18 cellular contexts compared by ENCODE assay signal in the genomic region with DNA sequence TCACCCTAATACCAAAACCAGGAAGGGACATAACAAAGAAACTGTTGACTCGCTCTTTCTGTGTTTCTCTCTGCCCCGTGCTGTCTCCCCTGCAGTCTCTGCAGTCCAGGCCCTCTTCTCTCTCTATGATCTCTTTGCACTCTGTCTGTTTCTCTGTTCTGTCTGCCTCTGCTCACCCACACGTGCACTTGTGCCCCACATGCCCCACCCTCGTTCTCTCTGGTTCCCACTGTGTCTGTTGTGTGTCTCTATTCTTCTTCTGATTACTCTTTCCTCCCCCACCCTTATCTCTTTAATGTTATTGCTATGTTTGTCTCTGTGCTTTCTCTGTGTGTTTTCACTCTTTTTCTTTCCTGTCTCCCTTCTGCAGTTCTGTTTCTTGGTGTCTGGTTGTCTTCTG. TPM values are rescaled to one million over a fixed set of nuclear protein-coding genes. Genes with fewer than 3 reads are reported as not detected.
A peak's percentile ranks its signal among the peaks of the same experiment; 100 is the strongest.
DNase-seq lines count a peak whose midpoint lies in the region; ATAC-seq, FAIRE-seq and TF ChIP-seq lines count a peak whose summit lies in the region.
"Had no signal": no experiment of that assay in that cellular context is flagged by ENCODE, and none has a peak within 500 bp of the region (broad histone marks: within the 10 kb centered on the region; RNA-seq: fewer than 3 reads in every experiment).

No MANE protein-coding gene starts in this region.

- no peak for TF ChIP-seq CTCF in H1 (IDR thresholded peaks at IDR 0.05; ENCODE audit: control extremely low read depth in 1 of 3, insufficient read depth in 1 of 3, low read depth in 1 of 3, low read length in 3 of 3)

- no peak overlapping the region for H3K9ac ChIP-seq in H1 (replicated peaks in 1 of 4; ENCODE audit: extremely low read depth in 1 of 4, low read depth in 3 of 4, low read length in 3 of 4)

- peak overlapping the region in 1 of 2 experiments; percentile 37; a peak in 2 of 4 replicates for H3K4me2 ChIP-seq in H1 (ENCODE audit: insufficient read depth in 1 of 2, low read depth in 2 of 2, low read length in 2 of 2)

- no peak overlapping the region; the same call in 1 of the 2 replicates for H2BK12ac ChIP-seq in H1 (ENCODE audit: low read depth, low read length)

- H3K36me3 ChIP-seq in H1 (ENCODE audit: control insufficient read depth in 2 of 4, insufficient read depth in 4 of 4, low read length in 3 of 4): no peaks in the 10 kb centered on the region
- H3K36me3 ChIP-seq: gastroesophageal sphincter, thoracic aorta had no signal

- no peak overlapping the region for H3K4me3 ChIP-seq in H1 (ENCODE audit: extremely low read depth in 1 of 4, insufficient read depth in 2 of 4, low read depth in 3 of 4, low read length in 4 of 4)
- H3K4me3 ChIP-seq: gastroesophageal sphincter, thoracic aorta had no signal

- H3K4me1 ChIP-seq in H1 (replicated peaks in 1 of 4; ENCODE audit: control insufficient read depth in 3 of 4, insufficient read depth in 4 of 4, low read length in 3 of 4): peaks cover 0 to 4% (median 1%) of the 10 kb centered on the region in 4 experiments; a peak in 2 of 7 replicates
- H3K4me1 ChIP-seq: Caco-2, gastroesophageal sphincter had no signal

- H3K56ac ChIP-seq in H1 (replicated peaks; ENCODE audit: insufficient read length, low read depth, low read length): no peak overlapping the region

- H4K8ac ChIP-seq in H1 (ENCODE audit: extremely low read depth, insufficient read depth, low read length): no peak overlapping the region

- H3K18ac ChIP-seq in H1 (ENCODE audit: extremely low read depth, low read length): 0 out of 2 replicates have a peak overlapping the region, but pooled peaks have one; percentile 36

- no peak overlapping the region for H4K5ac ChIP-seq in H1 (ENCODE audit: insufficient read length, low read depth, low read length)

- no peak overlapping the region for H2BK15ac ChIP-seq in H1 (ENCODE audit: low read length)

- H2AFZ ChIP-seq in H1 (ENCODE audit: low read length): peak overlapping the region; percentile 36; the same call in 1 of the 2 replicates

- peak overlapping the region; percentile 19; the same call in 1 of the 2 replicates for H3K27ac ChIP-seq in H1 (ENCODE audit: low read depth, low read length)
- H3K27ac ChIP-seq: 22Rv1, gastroesophageal sphincter, thoracic aorta had no signal

- no peaks in the 10 kb centered on the region for H4K20me1 ChIP-seq in H1 (replicated peaks in 1 of 2; ENCODE audit: control insufficient read depth in 1 of 2, insufficient read depth in 2 of 2, low read length in 2 of 2)

- CTCF ChIA-PET in H1 (lab: Charles Lee; ENCODE audit: partially characterized antibody): no interaction called here

- TF ChIP-seq EP300 in H1 (IDR thresholded peaks at IDR 0.05; ENCODE audit: borderline replicate concordance in 1 of 2, low read depth in 2 of 2, low read length in 2 of 2): no peak

- H3K27me3 ChIP-seq in H1 (replicated peaks in 1 of 4; ENCODE audit: control insufficient read depth in 3 of 4, extremely low read depth in 1 of 4, insufficient read depth in 3 of 4, low read length in 3 of 4): no peaks in the 10 kb centered on the region
- H3K27me3 ChIP-seq: gastroesophageal sphincter had no signal

- POLR2A ChIA-PET in H1 (lab: Charles Lee; ENCODE audit: partially characterized antibody): no interaction called here

- no peaks in the 10 kb centered on the region for H3K9me3 ChIP-seq in H1 (ENCODE audit: insufficient read depth in 2 of 2, low read depth in 1 of 2, low read length in 1 of 2)
- H3K9me3 ChIP-seq: Caco-2, gastroesophageal sphincter, thoracic aorta had no signal

- no peaks in the 10 kb centered on the region for H3K23me2 ChIP-seq in H1 (ENCODE audit: low read depth, low read length)

- TF ChIP-seq RAD21 in H1 (IDR thresholded peaks at IDR 0.05 in 1 of 2, conservative IDR thresholded peaks at IDR 0.05 in 1 of 2; ENCODE audit: low read depth in 2 of 2, low read length in 2 of 2): no peak

- no peaks in the 10 kb centered on the region for H3K79me1 ChIP-seq in H1 (ENCODE audit: low read depth, low read length)

- no peak for FAIRE-seq in H1 (lab: Jason Lieb, UNC)
- FAIRE-seq: small intestine had no signal

- no peaks in the 10 kb centered on the region for H3K79me2 ChIP-seq in H1 (ENCODE audit: control insufficient read depth in 1 of 2, insufficient read depth in 2 of 2, low read length in 2 of 2)

- H3K14ac ChIP-seq in H1 (ENCODE audit: insufficient read length): no peak overlapping the region

- H2BK5ac ChIP-seq in H1 (ENCODE audit: low read depth, low read length): 0 out of 2 replicates have a peak overlapping the region, but pooled peaks have one; percentile 41

- H2AK5ac ChIP-seq in H1 (ENCODE audit: low read depth, low read length): no peak overlapping the region

- WGBS in H1 (ENCODE audit: extremely low coverage in 1 of 2, insufficient coverage in 1 of 2, insufficient read length in 1 of 2, insufficient replicate concordance in 2 of 2, low coverage in 1 of 2, low lambda C conversion rate in 2 of 2, missing lambda C conversion rate in 1 of 2), 2 experiments: 38% methylated on average over 4 of the region's 4 CpGs; no CpG with 5 or more reads in 1 of the 2 experiments

- H4K91ac ChIP-seq in H1 (replicated peaks; ENCODE audit: insufficient read length, low read length): no peak overlapping the region

- DNase-seq in NCI-H1417 (lab: John Stamatoyannopoulos, UW): peak in 2 of 3 experiments; percentile 35 to 68
- DNase-seq in NCI-H1417 treated with DMSO at 0.1 percent for 48 hours (lab: John Stamatoyannopoulos, UW): no peak
- DNase-seq in NCI-H69 (lab: John Stamatoyannopoulos, UW): peak; percentile 45
- DNase-seq in H1 (ENCODE audit: low read depth in 1 of 2, low spot score in 2 of 2): no peak
- peak; percentile 15 for DNase-seq in pons (ENCODE audit: low spot score)
- DNase-seq in UCSD-AML1 (lab: John Stamatoyannopoulos, UW; ENCODE audit: unreplicated experiment): no peak
- DNase-seq: activated CD4-positive, alpha-beta T cell treated with anti-CD3 and anti-CD28 coated beads, Interleukin-2, amount 50 U/mL, for 48 hours; activated effector memory CD4-positive, alpha-beta T cell treated with anti-CD3 and anti-CD28 coated beads, Interleukin-2, amount 50 U/mL, for 16 hours; Caco-2; effector memory CD4-positive, alpha-beta T cell; left cardiac atrium; NCI-H1436 treated with DMSO at 0.1 percent for 48 hours; small intestine had no signal

- no peak for TF ChIP-seq POLR2A in H1 (IDR thresholded peaks at IDR 0.05; ENCODE audit: control extremely low read depth in 1 of 2, low read depth in 2 of 2, low read length in 2 of 2)

- H2BK120ac ChIP-seq in H1 (replicated peaks; ENCODE audit: low read depth, low read length): no peak overlapping the region

- no peak overlapping the region for H3K4ac ChIP-seq in H1 (replicated peaks; ENCODE audit: insufficient read length, low read depth, low read length)

- no peak overlapping the region for H3K23ac ChIP-seq in H1 (ENCODE audit: insufficient read length)

- ATAC-seq in GM21717 (IDR thresholded peaks at IDR 0.05; ENCODE audit: unreplicated experiment): no peak
- no peak for ATAC-seq in HG03039 (IDR thresholded peaks at IDR 0.05; ENCODE audit: unreplicated experiment)
- ATAC-seq: gastroesophageal sphincter, left cardiac atrium had no signal

- H2BK20ac ChIP-seq in H1 (ENCODE audit: low read length): no peak overlapping the region

TF ChIP-seq in H1, 55 proteins besides CTCF, POLR2A, EP300 and RAD21 (continues in another document):
- TF ChIP-seq TAF7 (optimal IDR thresholded peaks at IDR 0.05; ENCODE audit: borderline replicate concordance, low read depth, low read length) (no peak), SIRT6 (IDR thresholded peaks at IDR 0.05; ENCODE audit: low read length) (no peak), TEAD4 (IDR thresholded peaks at IDR 0.05; ENCODE audit: low read depth, low read length) (no peak), CBX5 (IDR thresholded peaks at IDR 0.05; ENCODE audit: low read depth, low read length) (no peak), CBX8 (IDR thresholded peaks at IDR 0.05; ENCODE audit: borderline replicate concordance, low read depth, low read length) (no peak), TBP (IDR thresholded peaks at IDR 0.05; ENCODE audit: low read depth, low read length) (no peak), KDM5A (IDR thresholded peaks at IDR 0.05; ENCODE audit: low read length) (no peak), GTF2F1 (IDR thresholded peaks at IDR 0.05; ENCODE audit: borderline replicate concordance, low read depth, low read length) (no peak), FOSL1 (IDR thresholded peaks at IDR 0.05; ENCODE audit: insufficient read depth, low read depth, low read length) (no peak), EGR1 (IDR thresholded peaks at IDR 0.05; ENCODE audit: borderline replicate concordance, low read depth, low read length) (no peak), POU5F1 (IDR thresholded peaks at IDR 0.05; ENCODE audit: low read depth, low read length) (no peak), GABPA (IDR thresholded peaks at IDR 0.05; ENCODE audit: borderline replicate concordance, insufficient read depth, low read length) (no peak), NRF1 (IDR thresholded peaks at IDR 0.05; ENCODE audit: low read depth, low read length) (no peak), BACH1 (IDR thresholded peaks at IDR 0.05; ENCODE audit: low read length) (no peak), EZH2 (IDR thresholded peaks at IDR 0.05; ENCODE audit: low read depth, low read length, severe bottlenecking) (no peak)

RNA-seq across cellular contexts. Expression of a gene that starts 54.0 kb away (rescaled TPM):
- total RNA-seq in H1 (2021; fragmentation: NEBNext Ultra II Directional; extraction: Animal tissue kit (Norgen Biotek cat#: 25700)): not detected in 2 replicates
- not detected in 2 replicates for polyA plus RNA-seq in H1 (2011; rRNA removed)
- not detected for polyA plus RNA-seq in H1 (2011; cell fraction: cytosol; rRNA removed)
- not detected for polyA plus RNA-seq in H1 (2011; cell fraction: nucleus; rRNA removed)
- polyA plus RNA-seq in H1 (2012, experiment 1 of 2): not detected in 4 replicates
- not detected for polyA plus RNA-seq in H1 (2012, experiment 2 of 2)
- not detected for polyA plus RNA-seq in H1 (2013, experiment 1 of 2)
- not detected for polyA plus RNA-seq in H1 (2013, experiment 2 of 2)
- polyA minus RNA-seq in H1 (2011; rRNA and poly(A)+ RNA removed): not detected in 2 replicates
- polyA minus RNA-seq in H1 (2011; cell fraction: cytosol; rRNA and poly(A)+ RNA removed): not detected
- polyA minus RNA-seq in H1 (2011; cell fraction: nucleus; rRNA and poly(A)+ RNA removed): not detected
- total RNA-seq: Caco-2, gastroesophageal sphincter, left cardiac atrium, thoracic aorta had no signal

Comparison
In these comparisons a context has a peak if more than half of its experiments do, and no peak if none do; other contexts are left out.
1. DNase-seq: peak in NCI-H1417 (2 of 3), NCI-H69 (single experiment) and pons (single experiment); none in NCI-H1417 treated with DMSO at 0.1 percent for 48 hours (single experiment), H1 (0 of 2) and UCSD-AML1 (single experiment).